Comparison of ENCODE assay signal across 8 cellular contexts in the genomic region with DNA sequence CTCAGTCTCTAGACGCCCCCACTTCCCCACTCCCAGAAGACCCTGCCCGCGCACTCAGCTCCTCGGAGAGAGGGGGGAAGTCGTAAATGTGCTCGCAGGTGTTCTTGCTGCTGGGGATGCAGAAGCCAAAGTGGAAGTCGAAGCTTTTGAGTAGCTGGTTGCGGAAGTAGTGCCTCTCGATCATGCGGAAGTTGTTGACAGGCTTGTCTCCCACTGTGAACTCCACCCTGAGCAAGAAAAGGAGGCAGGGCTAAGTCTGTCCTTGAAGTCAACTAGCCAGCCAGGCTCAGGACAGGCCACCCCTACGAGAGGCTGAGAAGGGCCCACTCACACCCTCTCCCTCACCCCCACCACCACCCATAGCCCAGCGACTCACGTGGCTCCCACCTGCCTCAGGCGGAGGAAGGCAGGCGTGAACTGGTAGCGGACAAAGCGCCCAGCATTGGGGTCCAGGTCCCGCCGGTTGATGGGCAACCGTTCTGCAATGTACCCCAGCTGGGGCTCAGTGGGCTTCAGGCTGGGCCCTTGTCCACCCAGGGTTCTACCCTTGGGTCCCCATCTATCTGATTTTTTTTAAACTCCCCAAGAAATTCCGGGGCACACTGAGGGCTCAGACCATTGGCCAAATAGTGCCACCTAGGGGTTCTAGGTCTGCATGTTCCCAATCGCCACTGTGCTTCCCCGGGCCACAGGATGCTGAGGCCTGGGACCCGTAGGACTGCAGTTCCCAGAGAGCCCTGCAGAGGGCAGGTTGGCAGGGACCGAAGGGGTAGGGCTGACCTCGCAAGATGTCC. TPM values are rescaled to one million over a fixed set of nuclear protein-coding genes. Genes with fewer than 3 reads are reported as not detected.
DNase-seq lines count a peak whose midpoint lies in the region; ATAC-seq, FAIRE-seq and TF ChIP-seq lines count a peak whose summit lies in the region.

No MANE protein-coding gene starts in this region.

- no peak for TF ChIP-seq POLR2A in gastrocnemius medialis (IDR thresholded peaks at IDR 0.05)

- peak overlapping the region; percentile 33 for H3K4me3 Mint-ChIP-seq in T-helper 2 cell treated with Interferon-gamma antibody and Interleukin-4, amounts not matched to agents 5 μg/mL and 100 μg/mL, for 36 hours
- H3K4me3 Mint-ChIP-seq in astrocyte (ENCODE audit: unreplicated experiment) = no peak overlapping the region

- FAIRE-seq in astrocyte (lab: Jason Lieb, UNC) = no peak

- H3K9me3 Mint-ChIP-seq in T-helper 2 cell treated with Interferon-gamma antibody and Interleukin-4, amounts not matched to agents 5 μg/mL and 100 μg/mL, for 36 hours = no peaks in the 10 kb centered on the region
- no peaks in the 10 kb centered on the region for H3K9me3 Mint-ChIP-seq in astrocyte (ENCODE audit: unreplicated experiment)

- H3K4me1 Mint-ChIP-seq in T-helper 2 cell treated with Interferon-gamma antibody and Interleukin-4, amounts not matched to agents 5 μg/mL and 100 μg/mL, for 36 hours (ENCODE audit: low read depth) = peaks cover 40% of the 10 kb centered on the region
- peaks cover 9% of the 10 kb centered on the region for H3K4me1 Mint-ChIP-seq in astrocyte (ENCODE audit: low read depth, unreplicated experiment)

- peak; percentile 90 for TF ChIP-seq CTCF in GM13977 (IDR thresholded peaks at IDR 0.05; ENCODE audit: extremely low read depth, insufficient read depth, missing control alignments)
- TF ChIP-seq CTCF in astrocyte (IDR thresholded peaks at IDR 0.05; ENCODE audit: insufficient read depth, low read depth, low read length) = peak; percentile 80
- TF ChIP-seq CTCF in gastrocnemius medialis (IDR thresholded peaks at IDR 0.05 in 4 of 5, conservative IDR thresholded peaks at IDR 0.05 in 1 of 5) = peak; percentile 34 to 70 (median 57)

- intact Hi-C loops in gastrocnemius medialis (cut with DNase I; ENCODE audit: low total_unique reads) = no loop called here

- H2AFZ ChIP-seq in astrocyte (ENCODE audit: low read depth, low read length) = no peak overlapping the region

- peaks cover 5% of the 10 kb centered on the region for H3K79me2 ChIP-seq in astrocyte (ENCODE audit: insufficient read depth, low read length)

- no peak overlapping the region for H3K27ac ChIP-seq in astrocyte (ENCODE audit: low read depth, low read length)
- H3K27ac ChIP-seq in gastrocnemius medialis = no peak overlapping the region

- H3K36me3 ChIP-seq in astrocyte (ENCODE audit: insufficient read depth, low read length) = no peaks in the 10 kb centered on the region
- peaks cover 0 to 10% of the 10 kb centered on the region in 2 donors for H3K36me3 ChIP-seq in gastrocnemius medialis

- peaks cover 7% of the 10 kb centered on the region for H3K4me1 ChIP-seq in astrocyte (ENCODE audit: insufficient read depth, low read length)
- H3K4me1 ChIP-seq in gastrocnemius medialis = peaks cover 9 to 14% of the 10 kb centered on the region in 2 donors

- DNase-seq in AG08396 (ENCODE audit: low spot score) (peak; percentile 91), GM13977 (ENCODE audit: low spot score) (peak; percentile 84), Kasumi-1 (lab: John Stamatoyannopoulos, UW) (peak; percentile 52 to 63), astrocyte (ENCODE audit: low read depth) (peak; percentile 16), hepatic stellate cell (ENCODE audit: low spot score) (peak; percentile 91), gastrocnemius medialis (peak in 1 of 2 donors; percentile 30)
- DNase-seq in T-helper 2 cell treated with Interferon-gamma antibody and Interleukin-4, amounts not matched to agents 5 μg/mL and 100 μg/mL, for 36 hours (ENCODE audit: low spot score) = peak; percentile 69

- H3K4me3 ChIP-seq in astrocyte (ENCODE audit: insufficient read depth, low read depth, low read length) = no peak overlapping the region
- H3K4me3 ChIP-seq in gastrocnemius medialis = no peak overlapping the region

- H3K9ac ChIP-seq in astrocyte (ENCODE audit: low read length) = no peak overlapping the region

- peaks cover 44% of the 10 kb centered on the region for H4K20me1 ChIP-seq in astrocyte (ENCODE audit: insufficient read depth, low read length)

- in situ Hi-C loops in GM13977 (cut with MboI; ENCODE audit: low pct_unique_long_range_greater_than_20kb, low sequenced_read_pairs, unreplicated experiment) (loop anchor here (5.0 to 25.0 kb wide), 2 partner anchors 51 to 161 kb away; no protein-coding TSS in a partner anchor), gastrocnemius medialis (cut with MboI; ENCODE audit: low sequenced_read_pairs in 4 of 4) (no loop called here)

- no peak overlapping the region for H3K4me2 ChIP-seq in astrocyte (ENCODE audit: low read length)

- ATAC-seq in gastrocnemius medialis (peak in 1 of 2 donors; percentile 39), GM21526 (IDR thresholded peaks at IDR 0.05; ENCODE audit: low FRiP score, unreplicated experiment) (no peak)

- peaks cover 6% of the 10 kb centered on the region for H3K36me3 Mint-ChIP-seq in T-helper 2 cell treated with Interferon-gamma antibody and Interleukin-4, amounts not matched to agents 5 μg/mL and 100 μg/mL, for 36 hours (ENCODE audit: low read depth)
- H3K36me3 Mint-ChIP-seq in astrocyte (ENCODE audit: low read depth, unreplicated experiment) = peaks cover 5% of the 10 kb centered on the region

- no peaks in the 10 kb centered on the region for H3K27me3 Mint-ChIP-seq in T-helper 2 cell treated with Interferon-gamma antibody and Interleukin-4, amounts not matched to agents 5 μg/mL and 100 μg/mL, for 36 hours (ENCODE audit: low read depth)
- H3K27me3 Mint-ChIP-seq in astrocyte (ENCODE audit: low read depth, unreplicated experiment) = peaks cover 5% of the 10 kb centered on the region

- no peaks in the 10 kb centered on the region for H3K27me3 ChIP-seq in astrocyte (ENCODE audit: insufficient read depth, low read length)
- H3K27me3 ChIP-seq in gastrocnemius medialis = no peaks in the 10 kb centered on the region

- H3K9me3 ChIP-seq in astrocyte (ENCODE audit: insufficient read depth, low read depth, low read length) = no peaks in the 10 kb centered on the region
- H3K9me3 ChIP-seq in gastrocnemius medialis = no peaks in the 10 kb centered on the region

- H3K27ac Mint-ChIP-seq in T-helper 2 cell treated with Interferon-gamma antibody and Interleukin-4, amounts not matched to agents 5 μg/mL and 100 μg/mL, for 36 hours = peak overlapping the region; percentile 80
- H3K27ac Mint-ChIP-seq in astrocyte (ENCODE audit: unreplicated experiment) = no peak overlapping the region

RNA-seq across cellular contexts. Expression of gene UNC119, which starts 4.6 kb away (rescaled TPM):
- total RNA-seq in astrocyte = 23.1 and 27.7 TPM in 2 replicates
- total RNA-seq in gastrocnemius medialis = 10 to 100 TPM in 1 of 4 donors, 1 to 10 TPM in 3; 3.1 to 10.2 (median 6.3) TPM

RNA-seq across cellular contexts. Expression of gene PIGS, which starts 23.5 kb away (rescaled TPM):
- total RNA-seq in astrocyte (71.5 and 88.2 TPM in 2 replicates), gastrocnemius medialis (10 to 100 TPM; 25.0 to 63.0 (median 50.0) TPM)

RNA-seq across cellular contexts. Expression of gene ALDOC, which starts 28.9 kb away (rescaled TPM):
- total RNA-seq in astrocyte = 10.3 and 11.7 TPM in 2 replicates
- total RNA-seq in gastrocnemius medialis = 1 to 10 TPM in 3 of 4 donors, under 1 TPM in 1; 0.87 to 7.0 (median 3.3) TPM

RNA-seq across cellular contexts. Expression of gene FOXN1, which starts 41.7 kb away (rescaled TPM):
- total RNA-seq in astrocyte (not detected in 2 replicates), gastrocnemius medialis (not detected)

RNA-seq across cellular contexts. Expression of gene SPAG5, which starts 51.0 kb away (rescaled TPM):
- total RNA-seq in astrocyte (7.0 and 8.7 TPM in 2 replicates), gastrocnemius medialis (1 to 10 TPM in 2 of 4 donors, under 1 TPM in 2; 0.41 to 1.5 (median 0.96) TPM)
